Comparison of ENCODE assay signal across 8 cellular contexts in the genomic region with DNA sequence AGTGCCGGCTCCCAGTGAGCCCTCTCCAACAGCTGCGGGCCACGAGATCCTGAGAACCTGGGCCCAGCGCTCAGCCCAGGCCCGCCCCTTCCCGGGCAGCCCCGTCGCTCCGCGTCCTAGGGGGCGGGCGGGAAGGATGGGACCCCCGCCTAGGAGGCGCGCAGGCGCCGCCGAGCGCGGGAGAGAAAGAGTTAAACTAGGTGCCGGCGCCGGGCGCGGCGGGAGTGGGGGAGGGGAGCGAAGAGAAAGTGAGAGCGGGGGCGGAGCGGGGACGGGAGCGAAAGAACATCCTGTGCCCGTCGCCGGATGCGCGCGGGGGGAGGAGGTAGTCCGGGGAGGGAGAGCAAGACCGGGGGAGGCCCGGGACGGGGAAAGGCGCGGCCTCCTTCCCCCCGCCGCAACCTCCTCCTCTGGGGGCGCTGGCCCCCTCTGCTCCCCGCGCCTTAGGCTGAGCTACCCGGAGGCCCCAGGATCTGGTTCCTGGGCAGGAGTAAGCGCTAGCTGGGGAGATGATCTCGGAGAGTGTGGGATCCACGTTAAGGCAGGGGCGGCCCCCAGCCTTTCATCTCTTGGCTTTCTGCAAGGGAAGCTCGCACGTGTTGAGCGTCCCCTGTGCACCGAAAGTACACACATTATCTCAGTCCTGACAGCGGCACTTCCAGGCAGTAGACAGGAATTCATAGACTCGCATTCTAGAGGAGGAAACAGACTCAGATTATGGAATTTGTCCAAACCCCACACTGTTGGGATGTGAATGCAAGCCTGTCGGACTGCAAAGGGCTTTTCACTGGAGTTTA. TPM values are rescaled to one million over a fixed set of nuclear protein-coding genes. Genes with fewer than 3 reads are reported as not detected.
A peak's percentile ranks its signal among the peaks of the same experiment; 100 is the strongest.
DNase-seq lines count a peak whose midpoint lies in the region; ATAC-seq and TF ChIP-seq lines count a peak whose summit lies in the region.

No MANE protein-coding gene starts in this region.

- intact Hi-C loops in testis (cut with DNase I; ENCODE audit: low total_unique reads) = loop anchor here (5.0 kb wide), 1 partner anchor 145 kb away; no protein-coding TSS in a partner anchor

- H3K4me2 ChIP-seq in Karpas-422 (ENCODE audit: low read depth, low read length, poor library complexity, severe bottlenecking) (peak overlapping the region; percentile 98), SK-N-SH (peak overlapping the region; percentile 99), osteoblast (ENCODE audit: insufficient read depth, low read length) (peak overlapping the region; percentile 99)

- H3K9me2 ChIP-seq in Karpas-422 (replicated peaks; ENCODE audit: insufficient read depth, low read length) (no peaks in the 10 kb centered on the region), SK-N-SH (no peaks in the 10 kb centered on the region)

- 4% methylated on average over 42 of the region's 61 CpGs for WGBS in SK-N-SH (ENCODE audit: low lambda C conversion rate)
- 0% methylated on average over 29 to 61 of the region's 61 CpGs for WGBS in testis, 2 donors

- peak overlapping the region; percentile 84 to 89 for H3K27ac Mint-ChIP-seq in activated naive CD4-positive, alpha-beta T cell treated with anti-CD3 and anti-CD28 coated beads, Interleukin-2, amount 50 U/mL, for 72 hours

- DNase-seq in Daoy (ENCODE audit: low read depth) (peak; percentile 91), Karpas-422 (peak; percentile 96), SK-N-SH (peak; percentile 91), glomerular visceral epithelial cell (ENCODE audit: extremely low spot score) (peak; percentile 80), osteoblast (ENCODE audit: insufficient read length, low spot score, missing footprints) (peak; percentile 97), testis (peak; percentile 96)
- DNase-seq in activated naive CD4-positive, alpha-beta T cell treated with anti-CD3 and anti-CD28 coated beads, Interleukin-2, amount 50 U/mL, for 72 hours (ENCODE audit: low spot score in 2 of 2) = peak; percentile 92 to 95

- H2AFZ ChIP-seq in Karpas-422 (ENCODE audit: low read length) (peak overlapping the region; percentile 98), SK-N-SH (ENCODE audit: low read depth) (peak overlapping the region; percentile 81), osteoblast (ENCODE audit: low read length) (peak overlapping the region; percentile 97)

- H3K9me3 ChIP-seq in Karpas-422 (ENCODE audit: low read length) (no peaks in the 10 kb centered on the region), SK-N-SH (no peaks in the 10 kb centered on the region), osteoblast (ENCODE audit: low read depth, low read length) (no peaks in the 10 kb centered on the region), testis (no peaks in the 10 kb centered on the region)

- no peaks in the 10 kb centered on the region for H4K20me1 ChIP-seq in Karpas-422 (ENCODE audit: insufficient read depth, low read depth, low read length)
- no peaks in the 10 kb centered on the region for H4K20me1 ChIP-seq in SK-N-SH (ENCODE audit: insufficient read depth)
- no peaks in the 10 kb centered on the region for H4K20me1 ChIP-seq in osteoblast (ENCODE audit: insufficient read depth, low read length)

- TF ChIP-seq CTCF in SK-N-SH (IDR thresholded peaks at IDR 0.05) (no peak), osteoblast (IDR thresholded peaks at IDR 0.05; ENCODE audit: extremely low read depth, low read depth, low read length) (no peak), testis (IDR thresholded peaks at IDR 0.05) (peak in 1 of 3 experiments; percentile 6)

- no peaks in the 10 kb centered on the region for H3K9me3 Mint-ChIP-seq in activated naive CD4-positive, alpha-beta T cell treated with anti-CD3 and anti-CD28 coated beads, Interleukin-2, amount 50 U/mL, for 72 hours

- peak overlapping the region; percentile 85 for H3K27ac ChIP-seq in Karpas-422 (ENCODE audit: low read length)
- H3K27ac ChIP-seq in SK-N-SH (ENCODE audit: low read depth in 2 of 2, low read length in 1 of 2) = peak overlapping the region; percentile 92 to 98
- H3K27ac ChIP-seq in osteoblast (ENCODE audit: low read depth, low read length) = peak overlapping the region; percentile 83
- H3K27ac ChIP-seq in testis = peak overlapping the region; percentile 97 to 98

- H3K27me3 ChIP-seq in Karpas-422 (ENCODE audit: low read length) (no peaks in the 10 kb centered on the region), SK-N-SH (ENCODE audit: insufficient read depth) (no peaks in the 10 kb centered on the region), osteoblast (ENCODE audit: insufficient read depth, low read length) (no peaks in the 10 kb centered on the region), testis (no peaks in the 10 kb centered on the region)

- H3K9ac ChIP-seq in Karpas-422 (ENCODE audit: low read length) (peak overlapping the region; percentile 97), SK-N-SH (peak overlapping the region; percentile 93)

- peak in 1 of 2 experiments; percentile 58; a peak in 2 of 4 replicates for TF ChIP-seq EP300 in SK-N-SH (IDR thresholded peaks at IDR 0.05; ENCODE audit: borderline replicate concordance in 1 of 2, low read depth in 1 of 2, low read length in 1 of 2)

- no peaks in the 10 kb centered on the region for H3F3A ChIP-seq in SK-N-SH (replicated peaks; ENCODE audit: insufficient read depth)

- H3K36me3 ChIP-seq in Karpas-422 (ENCODE audit: insufficient read depth, low read length) = no peaks in the 10 kb centered on the region
- H3K36me3 ChIP-seq in SK-N-SH (replicated peaks in 1 of 2; ENCODE audit: control insufficient read depth in 1 of 2, insufficient read depth in 2 of 2, low read length in 1 of 2) = no peaks in the 10 kb centered on the region
- H3K36me3 ChIP-seq in osteoblast (ENCODE audit: insufficient read depth, low read length) = no peaks in the 10 kb centered on the region
- H3K36me3 ChIP-seq in testis (ENCODE audit: low read depth, missing control alignments) = no peaks in the 10 kb centered on the region

- H3K4me1 ChIP-seq in Karpas-422 (ENCODE audit: low read length) = peaks cover 58% of the 10 kb centered on the region
- H3K4me1 ChIP-seq in SK-N-SH (ENCODE audit: control insufficient read depth in 1 of 2, insufficient read depth in 2 of 2, low read depth in 1 of 2, low read length in 1 of 2) = peaks cover 5 to 34% of the 10 kb centered on the region in 2 experiments; a peak in 2 of 4 replicates
- H3K4me1 ChIP-seq in osteoblast (ENCODE audit: insufficient read depth, low read length) = peaks cover 20% of the 10 kb centered on the region
- H3K4me1 ChIP-seq in testis = peaks cover 76% of the 10 kb centered on the region

- no peak for TF ChIP-seq POLR2A in testis (IDR thresholded peaks at IDR 0.05)

- H3K4me3 ChIP-seq in Karpas-422 (ENCODE audit: low read length) = peak overlapping the region; percentile 97
- H3K4me3 ChIP-seq in SK-N-SH (ENCODE audit: low read depth in 2 of 2, low read length in 1 of 2) = peak overlapping the region; percentile 76 to 89
- peak overlapping the region; percentile 90 for H3K4me3 ChIP-seq in osteoblast (ENCODE audit: insufficient read depth, low read length)
- peak overlapping the region; percentile 53 to 72 for H3K4me3 ChIP-seq in testis

- TF ChIP-seq RAD21 in SK-N-SH (IDR thresholded peaks at IDR 0.05; ENCODE audit: low read length) = peak; percentile 27

- ATAC-seq in GM21717 (IDR thresholded peaks at IDR 0.05; ENCODE audit: unreplicated experiment) = peak; percentile 53
- ATAC-seq in activated naive CD4-positive, alpha-beta T cell treated with anti-CD3 and anti-CD28 coated beads, Interleukin-2, amount 50 U/mL, for 72 hours = peak; percentile 64 to 66

- CTCF ChIA-PET in SK-N-SH (lab: Yijun Ruan, JAX) = interaction anchor here (1.2 to 11.0 kb wide), 3 partner anchors 95 to 208 kb away, joined by 3 to 271 read pairs (median 10); no protein-coding TSS in a partner anchor

- POLR2A ChIA-PET in SK-N-SH (lab: Yijun Ruan, JAX) = interaction anchor here (0.6 to 1.1 kb wide), 2 partner anchors 58 to 388 kb away, joined by 3 to 4 read pairs; no protein-coding TSS in a partner anchor

- no peaks in the 10 kb centered on the region for H3K36me3 Mint-ChIP-seq in activated naive CD4-positive, alpha-beta T cell treated with anti-CD3 and anti-CD28 coated beads, Interleukin-2, amount 50 U/mL, for 72 hours

- no peaks in the 10 kb centered on the region for H3K79me2 ChIP-seq in Karpas-422 (ENCODE audit: low read length)
- no peaks in the 10 kb centered on the region for H3K79me2 ChIP-seq in SK-N-SH (ENCODE audit: insufficient read depth)
- H3K79me2 ChIP-seq in osteoblast (ENCODE audit: insufficient read depth, low read length) = no peaks in the 10 kb centered on the region

RNA-seq across cellular contexts. Expression of gene ARMC12, which starts 4.9 kb away (rescaled TPM):
- total RNA-seq in Daoy (2014; rRNA removed; shearing (Covaris generic)) = 0.51 TPM in 1 of 2 replicates, not detected in the other
- 0.60 and 1.6 TPM in 2 replicates for total RNA-seq in Karpas-422 (2014; rRNA removed; shearing (Covaris generic); ENCODE audit: low replicate concordance)
- polyA plus RNA-seq in SK-N-SH (2012; rRNA removed) = 1.6 and 2.0 TPM in 2 replicates
- 0.58 and 0.72 TPM in 2 replicates for polyA plus RNA-seq in SK-N-SH (2012; cell fraction: cytosol; rRNA removed)
- polyA plus RNA-seq in SK-N-SH (2012; cell fraction: nucleus; rRNA removed) = 18.1 and 19.9 TPM in 2 replicates
- total RNA-seq in activated naive CD4-positive, alpha-beta T cell treated with anti-CD3 and anti-CD28 coated beads, Interleukin-2, amount 50 U/mL, for 72 hours = 1 to 10 TPM; 1.2 to 5.9 TPM
- total RNA-seq in osteoblast = 0.36 and 0.59 TPM in 2 replicates
- 100 to 1,000 TPM in 1 of 2 donors, 10 to 100 TPM in 1; 46.8 to 104 TPM for total RNA-seq in testis
- 84.9 TPM for polyA plus RNA-seq in testis (ENCODE audit: insufficient read depth, low read depth, low replicate concordance)

RNA-seq across cellular contexts. Expression of gene FKBP5, which starts 43.2 kb away (rescaled TPM):
- total RNA-seq in Daoy (2014; rRNA removed; shearing (Covaris generic)) = 6.8 and 10.2 TPM in 2 replicates
- total RNA-seq in Karpas-422 (2014; rRNA removed; shearing (Covaris generic); ENCODE audit: low replicate concordance) = 22.9 and 28.3 TPM in 2 replicates
- polyA plus RNA-seq in SK-N-SH (2012; rRNA removed) (4.2 and 5.1 TPM in 2 replicates), testis (ENCODE audit: insufficient read depth, low read depth, low replicate concordance) (86.8 TPM)
- 6.7 and 7.4 TPM in 2 replicates for polyA plus RNA-seq in SK-N-SH (2012; cell fraction: cytosol; rRNA removed)
- polyA plus RNA-seq in SK-N-SH (2012; cell fraction: nucleus; rRNA removed) = 2.2 and 3.5 TPM in 2 replicates
- 100 to 1,000 TPM in 1 of 2 donors, 10 to 100 TPM in 1; 70.1 to 229 TPM for total RNA-seq in activated naive CD4-positive, alpha-beta T cell treated with anti-CD3 and anti-CD28 coated beads, Interleukin-2, amount 50 U/mL, for 72 hours
- total RNA-seq in osteoblast (5.1 and 6.2 TPM in 2 replicates), testis (100 to 1,000 TPM; 156 to 185 TPM)

RNA-seq across cellular contexts. Expression of gene CLPSL2, which starts 44.5 kb away (rescaled TPM):
- total RNA-seq in Daoy (2014; rRNA removed; shearing (Covaris generic)) = not detected in 2 replicates
- not detected in 2 replicates for total RNA-seq in Karpas-422 (2014; rRNA removed; shearing (Covaris generic); ENCODE audit: low replicate concordance)
- polyA plus RNA-seq in SK-N-SH (2012; rRNA removed) (not detected in 2 replicates), testis (ENCODE audit: insufficient read depth, low read depth, low replicate concordance) (not detected)
- not detected in 2 replicates for polyA plus RNA-seq in SK-N-SH (2012; cell fraction: cytosol; rRNA removed)
- not detected in 2 replicates for polyA plus RNA-seq in SK-N-SH (2012; cell fraction: nucleus; rRNA removed)
- total RNA-seq in activated naive CD4-positive, alpha-beta T cell treated with anti-CD3 and anti-CD28 coated beads, Interleukin-2, amount 50 U/mL, for 72 hours = under 1 TPM in 1 of 2 donors, not detected in 1; 0.74 TPM
- total RNA-seq in osteoblast (not detected in 2 replicates), testis (not detected)

RNA-seq across cellular contexts. Expression of gene CLPSL1, which starts 48.9 kb away (rescaled TPM):
- total RNA-seq in Daoy (2014; rRNA removed; shearing (Covaris generic)) = not detected in 2 replicates
- total RNA-seq in Karpas-422 (2014; rRNA removed; shearing (Covaris generic); ENCODE audit: low replicate concordance) = not detected in 2 replicates
- polyA plus RNA-seq in SK-N-SH (2012; rRNA removed) = not detected in 2 replicates
- polyA plus RNA-seq in SK-N-SH (2012; cell fraction: cytosol; rRNA removed) = not detected in 2 replicates
- not detected in 2 replicates for polyA plus RNA-seq in SK-N-SH (2012; cell fraction: nucleus; rRNA removed)
- not detected for total RNA-seq in activated naive CD4-positive, alpha-beta T cell treated with anti-CD3 and anti-CD28 coated beads, Interleukin-2, amount 50 U/mL, for 72 hours
- total RNA-seq in osteoblast = not detected in 2 replicates
- total RNA-seq in testis = not detected
- polyA plus RNA-seq in testis (ENCODE audit: insufficient read depth, low read depth, low replicate concordance) = not detected

Comparison
In these comparisons a context has a peak if more than half of its experiments do, and no peak if none do; other contexts are left out.
1. Peak in every context shown above with its lines: DNase-seq, ATAC-seq, H3K4me3 ChIP-seq and H3K27ac ChIP-seq.
2. RNA of gene ARMC12, which starts 4.9 kb away (total RNA-seq): 46.8 to 104 TPM in testis; 1.2 to 5.9 TPM in activated naive CD4-positive, alpha-beta T cell treated with anti-CD3 and anti-CD28 coated beads, Interleukin-2, amount 50 U/mL, for 72 hours, 0.60 to 1.6 TPM in Karpas-422, 0.51 TPM in Daoy and 0.36 to 0.59 TPM in osteoblast; every median in the first group is over 4 times any median in the second.